Comparison of ENCODE assay signal across 11 cellular contexts in the genomic region with DNA sequence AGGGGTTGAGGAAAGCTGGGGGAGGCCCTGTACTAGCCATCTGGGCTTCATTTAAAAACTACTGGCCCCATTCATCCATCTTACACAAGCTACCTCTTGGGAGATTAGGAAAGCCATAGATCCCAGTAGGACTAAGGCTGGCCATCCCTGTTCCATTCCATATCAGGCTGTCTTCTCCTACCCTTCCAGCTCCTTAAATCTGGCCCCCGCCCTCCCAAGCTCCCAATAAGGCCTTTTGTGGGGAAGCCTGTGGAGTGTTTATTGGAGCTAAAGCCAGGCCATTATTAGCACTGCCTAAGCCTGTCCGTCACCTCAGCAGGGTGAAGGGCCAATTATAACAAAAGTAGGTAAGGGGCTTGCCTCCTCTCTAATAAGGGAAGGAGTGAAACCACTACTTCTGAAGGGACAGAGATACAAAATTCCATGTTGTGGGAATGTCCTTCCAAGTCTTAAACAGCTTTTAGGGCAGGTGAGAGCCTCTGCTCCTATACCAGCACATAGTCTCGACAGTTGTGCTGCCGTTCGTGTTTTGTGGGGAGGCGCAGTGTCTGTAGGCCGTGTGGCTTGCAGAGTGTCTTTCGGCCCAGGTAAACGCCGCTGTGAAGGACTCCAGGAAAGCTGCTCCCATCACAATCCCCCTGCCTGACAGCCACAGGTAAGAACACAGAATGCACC. TPM values are rescaled to one million over a fixed set of nuclear protein-coding genes. Genes with fewer than 3 reads are reported as not detected.
DNase-seq lines count a peak whose midpoint lies in the region; ATAC-seq and TF ChIP-seq lines count a peak whose summit lies in the region.
"Had no signal": no experiment of that assay in that cellular context is flagged by ENCODE, and none has a peak within 500 bp of the region (broad histone marks: within the 10 kb centered on the region; RNA-seq: fewer than 3 reads in every experiment).

No MANE protein-coding gene starts in this region.

- H3K27ac Mint-ChIP-seq in nephron progenitor cell, result peak overlapping the region; percentile 90

- TF ChIP-seq CTCF in nephron progenitor cell (IDR thresholded peaks at IDR 0.05), result no peak

- H3K27me3 ChIP-seq in BLaER1 treated with 17β-estradiol and CSF1 and Interleukin-3, amounts not matched to agents 10 nM and 100 nM, result no peaks in the 10 kb centered on the region
- H3K27me3 ChIP-seq in duodenal mucosa (ENCODE audit: control insufficient read depth in 1 of 2, insufficient read depth in 2 of 2, low read length in 2 of 2), result no peaks in the 10 kb centered on the region

- CTCF ChIA-PET in HEK293T (lab: Yijun Ruan, JAX), result interaction anchor here (0.6 kb wide), 1 partner anchor 44 kb away, joined by 6 read pairs; a partner anchor contains a TSS

- H3K4me3 Mint-ChIP-seq in nephron progenitor cell, result peak overlapping the region; percentile 92

- H3K36me3 Mint-ChIP-seq in nephron progenitor cell (ENCODE audit: low read depth), result peaks cover 61% of the 10 kb centered on the region

- peaks cover 24 to 40% (median 31%) of the 10 kb centered on the region in 10 experiments for H3K4me1 ChIP-seq in BLaER1 treated with 17β-estradiol and CSF1 and Interleukin-3, amounts not matched to agents 10 nM and 100 nM
- H3K4me1 ChIP-seq in duodenal mucosa (ENCODE audit: control insufficient read depth in 1 of 2, insufficient read depth in 2 of 2, low read length in 2 of 2), result peaks cover 25 to 33% of the 10 kb centered on the region in 2 donors

- ATAC-seq in HG03460 (IDR thresholded peaks at IDR 0.05; ENCODE audit: unreplicated experiment), result no peak
- ATAC-seq in HG03045 (IDR thresholded peaks at IDR 0.05; ENCODE audit: unreplicated experiment), result no peak

- H3K9me3 ChIP-seq in BLaER1 treated with 17β-estradiol and CSF1 and Interleukin-3, amounts not matched to agents 10 nM and 100 nM (replicated peaks in 1 of 11), result no peaks in the 10 kb centered on the region
- no peaks in the 10 kb centered on the region for H3K9me3 ChIP-seq in duodenal mucosa (ENCODE audit: control insufficient read depth in 1 of 2, low read length in 2 of 2)

- peak overlapping the region in 4 of 10 experiments; percentile 86 to 99 (median 96); a peak in 4 of 20 replicates for H3K4me3 ChIP-seq in BLaER1 treated with 17β-estradiol and CSF1 and Interleukin-3, amounts not matched to agents 10 nM and 100 nM
- no peak overlapping the region for H3K4me3 ChIP-seq in duodenal mucosa (ENCODE audit: low read depth in 1 of 2, low read length in 2 of 2)

- DNase-seq in HEK293T (ENCODE audit: extremely low spot score) (no peak), nephron progenitor cell (no peak), NCI-H510A treated with DMSO at 0.1 percent for 48 hours (lab: John Stamatoyannopoulos, UW) (no peak), mesenteric fat pad (ENCODE audit: low spot score) (no peak)
- DNase-seq: kidney; NCI-H2081; stimulated activated CD4-positive, alpha-beta T cell treated with anti-CD3 and anti-CD28 coated beads, Interleukin-4, amount 100 ng/mL, for 1 hour had no signal

- peak overlapping the region in 3 of 11 experiments; percentile 93 to 97 (median 97); a peak in 3 of 22 replicates for H3K27ac ChIP-seq in BLaER1 treated with 17β-estradiol and CSF1 and Interleukin-3, amounts not matched to agents 10 nM and 100 nM
- H3K27ac ChIP-seq in duodenal mucosa (ENCODE audit: low read depth, low read length), result no peak overlapping the region

- H3K9me3 Mint-ChIP-seq in nephron progenitor cell, result no peaks in the 10 kb centered on the region

- peak overlapping the region in 10 of 11 experiments; percentile 93 to 98 (median 94); a peak in 18 of 22 replicates for H3K9ac ChIP-seq in BLaER1 treated with 17β-estradiol and CSF1 and Interleukin-3, amounts not matched to agents 10 nM and 100 nM
- H3K9ac ChIP-seq in duodenal mucosa (ENCODE audit: low read depth in 1 of 2, low read length in 2 of 2), result peak overlapping the region; percentile 99 to 100

- H3K4me2 ChIP-seq in BLaER1 treated with 17β-estradiol and CSF1 and Interleukin-3, amounts not matched to agents 10 nM and 100 nM, result peak overlapping the region; percentile 90 to 100 (median 98); a peak in 16 of 22 replicates

- peaks cover 74 to 78% (median 77%) of the 10 kb centered on the region in 11 experiments for H3K36me3 ChIP-seq in BLaER1 treated with 17β-estradiol and CSF1 and Interleukin-3, amounts not matched to agents 10 nM and 100 nM
- H3K36me3 ChIP-seq in duodenal mucosa (ENCODE audit: control insufficient read depth in 1 of 2, insufficient read depth in 2 of 2, low read length in 2 of 2), result peaks cover 38 to 65% of the 10 kb centered on the region in 2 donors

- peaks cover 3% of the 10 kb centered on the region for H3K27me3 Mint-ChIP-seq in nephron progenitor cell (ENCODE audit: low read depth, poor library complexity)

- POLR2A ChIA-PET in HEK293T (lab: Yijun Ruan, JAX), result interaction anchor here (0.9 to 1.8 kb wide), 5 partner anchors 8 to 34 kb away, joined by 3 to 9 read pairs (median 5); a partner anchor contains a TSS

- H3K4me1 Mint-ChIP-seq in nephron progenitor cell, result peaks cover 55% of the 10 kb centered on the region

- H4K20me1 ChIP-seq in BLaER1 treated with 17β-estradiol and CSF1 and Interleukin-3, amounts not matched to agents 10 nM and 100 nM, result peaks cover 48 to 81% (median 64%) of the 10 kb centered on the region in 11 experiments

TF ChIP-seq in HEK293T, 16 proteins besides CTCF, POLR2A, EP300 and RAD21:
- no peak for TF ChIP-seq FOXA1 (IDR thresholded peaks at IDR 0.05)
- TF ChIP-seq, protein P1, sequence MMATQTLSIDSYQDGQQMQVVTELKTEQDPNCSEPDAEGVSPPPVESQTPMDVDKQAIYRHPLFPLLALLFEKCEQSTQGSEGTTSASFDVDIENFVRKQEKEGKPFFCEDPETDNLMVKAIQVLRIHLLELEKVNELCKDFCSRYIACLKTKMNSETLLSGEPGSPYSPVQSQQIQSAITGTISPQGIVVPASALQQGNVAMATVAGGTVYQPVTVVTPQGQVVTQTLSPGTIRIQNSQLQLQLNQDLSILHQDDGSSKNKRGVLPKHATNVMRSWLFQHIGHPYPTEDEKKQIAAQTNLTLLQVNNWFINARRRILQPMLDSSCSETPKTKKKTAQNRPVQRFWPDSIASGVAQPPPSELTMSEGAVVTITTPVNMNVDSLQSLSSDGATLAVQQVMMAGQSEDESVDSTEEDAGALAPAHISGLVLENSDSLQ (IDR thresholded peaks at IDR 0.05), result peak; percentile 4; the same call in 1 of the 2 replicates
TF ChIP-seq in HEK293T: peak in this region for 1.

RNA-seq across cellular contexts. Expression of a gene that starts 3.7 kb away (rescaled TPM):
- total RNA-seq in mesenteric fat pad, result 2,743 TPM

RNA-seq across cellular contexts. Expression of a gene that starts 9.4 kb away (rescaled TPM):
- 41.3 TPM for total RNA-seq in mesenteric fat pad

RNA-seq across cellular contexts. Expression of a gene that starts 27.5 kb away (rescaled TPM):
- total RNA-seq in mesenteric fat pad, result 113 TPM

RNA-seq across cellular contexts. Expression of a gene that starts 33.7 kb away (rescaled TPM):
- 435 TPM for total RNA-seq in mesenteric fat pad

RNA-seq across cellular contexts. Expression of a gene that starts 43.7 kb away (rescaled TPM):
- 7.9 TPM for total RNA-seq in mesenteric fat pad
